In genomic region chr3:123198352-123198751, GRCh38 we compare ENCODE assay signal across 20 cellular contexts. TPM values are rescaled to one million over a fixed set of nuclear protein-coding genes. Genes with fewer than 3 reads are reported as not detected.
A peak's percentile ranks its signal among the peaks of the same experiment; 100 is the strongest.
DNase-seq lines count a peak whose midpoint lies in the region; ATAC-seq, FAIRE-seq and TF ChIP-seq lines count a peak whose summit lies in the region.
"Had no signal": no experiment of that assay in that cellular context is flagged by ENCODE, and none has a peak within 500 bp of the region (broad histone marks: within the 10 kb centered on the region; RNA-seq: fewer than 3 reads in every experiment).

No MANE protein-coding gene starts in this region.

- 89% methylated on average over 1 of the region's 1 CpG for WGBS in A549 (ENCODE audit: missing lambda C conversion rate)
- WGBS in heart right ventricle, 2 donors, result 93 to 100% methylated on average over 1 of the region's 1 CpG

- CTCF ChIA-PET in A549 (lab: Yijun Ruan, JAX) (no interaction called here), HEK293 (lab: Yijun Ruan, JAX) (no interaction called here)

- H3K4me2 ChIP-seq in A549, result no peak overlapping the region
- H3K4me2 ChIP-seq: BLaER1 had no signal

- ATAC-seq in A549, result no peak
- ATAC-seq in heart right ventricle, result no peak
- no peak for ATAC-seq in HG03354 (IDR thresholded peaks at IDR 0.05; ENCODE audit: poor library complexity, severe bottlenecking, unreplicated experiment)
- ATAC-seq: CD8-positive, alpha-beta T cell had no signal

- DNase-seq in A549 (ENCODE audit: low read depth in 1 of 2, low spot score in 1 of 2) (no peak), amniotic epithelial cell (ENCODE audit: low read depth) (peak; percentile 5), erythroblast (lab: John Stamatoyannopoulos, UW) (peak; percentile 24 to 31), heart right ventricle (no peak)
- DNase-seq: Caco-2; CD4-positive, CD25-positive, alpha-beta regulatory T cell; CD8-positive, alpha-beta T cell; DMS153; DND-41; GM23248; H7; HCEC 1CT had no signal

- H3K4me1 ChIP-seq in A549 (peaks cover 6% of the 10 kb centered on the region; the same call in 1 of the 3 replicates), HEK293 (ENCODE audit: control insufficient read depth, insufficient read depth, low read length) (no peaks in the 10 kb centered on the region), heart right ventricle (peaks cover 0 to 25% (median 18%) of the 10 kb centered on the region in 9 donors)

- TF ChIP-seq POLR2A in A549 (IDR thresholded peaks at IDR 0.05; ENCODE audit: low read length) (no peak), erythroblast (IDR thresholded peaks at IDR 0.05; ENCODE audit: low read length) (no peak)

- TF ChIP-seq CTCF in A549 (IDR thresholded peaks at IDR 0.05) (no peak), HEK293 (tag by site-specific recombination; IDR thresholded peaks at IDR 0.05) (no peak), heart right ventricle (IDR thresholded peaks at IDR 0.05) (no peak)

- H3K27me3 ChIP-seq in heart right ventricle, result no peaks in the 10 kb centered on the region
- H3K27me3 ChIP-seq: BLaER1 had no signal

- H3K9me3 ChIP-seq in A549 (no peaks in the 10 kb centered on the region; the same call in 2 of the 3 replicates), HEK293 (ENCODE audit: control insufficient read depth, insufficient read depth, low read depth, low read length) (no peaks in the 10 kb centered on the region), heart right ventricle (peaks cover 0 to 6% (median 0%) of the 10 kb centered on the region in 11 donors)
- H3K9me3 ChIP-seq: Caco-2 had no signal

- POLR2A ChIA-PET in A549 (lab: Yijun Ruan, JAX), result no interaction called here
- POLR2A ChIA-PET in HEK293 (lab: Yijun Ruan, JAX), result no interaction called here

- TF ChIP-seq EP300 in A549 (IDR thresholded peaks at IDR 0.05), result no peak

- no peak for TF ChIP-seq RAD21 in A549 (conservative IDR thresholded peaks at IDR 0.05 in 1 of 2, IDR thresholded peaks at IDR 0.05 in 1 of 2)

- no peak for FAIRE-seq in A549 (lab: Jason Lieb, UNC)
- FAIRE-seq: G401.6, GM12892, GM19239, H1 had no signal

- no peak overlapping the region for H3K4me3 ChIP-seq in A549
- no peak overlapping the region for H3K4me3 ChIP-seq in HEK293 (ENCODE audit: low read depth, low read length)
- no peak overlapping the region for H3K4me3 ChIP-seq in heart right ventricle
- H3K4me3 ChIP-seq: BLaER1, GM23248 had no signal

- H3K27ac ChIP-seq in A549 (no peak overlapping the region), HEK293 (ENCODE audit: extremely low read depth, low read depth, low read length) (no peak overlapping the region), heart right ventricle (no peak overlapping the region)
- H3K27ac ChIP-seq: BLaER1, C4-2B, GM23248 had no signal

- H3K36me3 ChIP-seq in HEK293 (ENCODE audit: control insufficient read depth in 2 of 2, insufficient read depth in 1 of 2, low read length in 2 of 2) (no peaks in the 10 kb centered on the region), heart right ventricle (no peaks in the 10 kb centered on the region)
- H3K36me3 ChIP-seq: BLaER1 had no signal

- intact Hi-C loops in heart right ventricle (cut with DNase I), result no loop called here

TF ChIP-seq in A549, 52 proteins besides CTCF, POLR2A, EP300 and RAD21:
- TF ChIP-seq FOSL2 (IDR thresholded peaks at IDR 0.05) (no peak), FOSL2 (CRISPR knock-in tag; IDR thresholded peaks at IDR 0.05) (peak; percentile 21; the same call in 1 of the 2 replicates), CHD4 (IDR thresholded peaks at IDR 0.05; ENCODE audit: borderline replicate concordance) (no peak)

TF ChIP-seq in HEK293, 187 proteins besides CTCF, POLR2A, EP300 and RAD21:
- TF ChIP-seq ZNF549 (tag by site-specific recombination; IDR thresholded peaks at IDR 0.05) (no peak), ZNF677 (tag by site-specific recombination; IDR thresholded peaks at IDR 0.05) (peak; percentile 80), SETDB1 (IDR thresholded peaks at IDR 0.05; ENCODE audit: insufficient read length, low read length) (peak; percentile 26), ZNF26 (tag by site-specific recombination; IDR thresholded peaks at IDR 0.05) (peak; percentile 45; the same call in 1 of the 2 replicates), ZNF416 (tag by site-specific recombination; IDR thresholded peaks at IDR 0.05) (no peak)
TF ChIP-seq in HEK293: peak in this region for 3.

RNA-seq across cellular contexts. Expression of gene SEC22A, which starts 3.4 kb away (rescaled TPM):
- polyA plus RNA-seq in A549 (2011; rRNA removed) (29.9 and 36.8 TPM in 2 replicates), A549 (2017; fragmentation: RNase III; extraction: RNeasy Plus Mini Kit Qiagen cat#74134 plus additional on column Dnase treatment) (23.5 to 28.5 TPM (median 27.0 TPM) in 3 replicates), heart right ventricle (1 to 10 TPM; 2.9 to 9.5 TPM)
- polyA plus RNA-seq in A549 (2012; cell fraction: cytosol; rRNA removed), result 10.4 and 12.5 TPM in 2 replicates
- 6.3 and 10.1 TPM in 2 replicates for polyA plus RNA-seq in A549 (2012; cell fraction: nucleus; rRNA removed)
- polyA minus RNA-seq in A549 (2011; rRNA and poly(A)+ RNA removed), result 13.5 and 14.6 TPM in 2 replicates
- 10 to 100 TPM in 6 of 10 donors, 1 to 10 TPM in 4; 7.0 to 13.6 (median 10.3) TPM for total RNA-seq in heart right ventricle

Comparison
In these comparisons a context has a peak if more than half of its experiments do, and no peak if none do; other contexts are left out.
1. DNase-seq: peak in amniotic epithelial cell (single experiment) and erythroblast (2 of 2); none in A549 (0 of 2) and heart right ventricle (0 of 2).